ENCODE assay signal across 16 cellular contexts in the genomic region with DNA sequence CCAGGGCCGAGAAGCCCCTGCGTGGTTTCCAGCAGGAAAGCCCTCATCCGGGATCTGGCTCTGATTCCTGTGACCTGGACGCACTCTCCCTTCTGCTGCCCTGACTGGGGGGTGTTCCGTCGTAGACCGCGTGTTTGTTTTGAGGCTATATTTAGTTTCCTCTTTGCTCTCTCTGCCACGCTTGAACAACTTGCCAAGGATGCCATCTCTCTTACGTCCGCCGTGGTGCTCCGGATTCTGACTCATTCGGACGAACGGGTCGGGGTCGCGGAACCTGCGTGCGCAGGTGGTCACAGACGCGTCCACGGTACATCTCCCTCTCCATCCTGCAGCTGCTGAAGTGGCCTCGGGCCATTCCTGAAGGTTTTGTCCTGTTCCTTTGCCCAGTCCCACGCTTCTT.
"Had no signal": no experiment of that assay in that cellular context is flagged by ENCODE, and none has a peak within 500 bp of the region (broad histone marks: within the 10 kb centered on the region; RNA-seq: fewer than 3 reads in every experiment).

No MANE protein-coding gene starts in this region.

- DNase-seq: activated CD4-positive, alpha-beta T cell treated with anti-CD3 and anti-CD28 coated beads for 36 hours; activated CD4-positive, CD25-positive, alpha-beta regulatory T cell; activated CD8-positive, alpha-beta memory T cell treated with anti-CD3 and anti-CD28 coated beads for 24 hours; activated effector memory CD4-positive, alpha-beta T cell treated with Interleukin-2 at 50 U/mL for 16 hours; activated naive CD4-positive, alpha-beta T cell treated with Interleukin-2 at 50 U/mL for 16 hours; anterior cingulate cortex; dermis blood vessel endothelial cell; effector CD4-positive, alpha-beta T cell; gastrocnemius medialis; mesendoderm; natural killer cell; right lobe of liver; stimulated activated CD4-positive, alpha-beta T cell treated with anti-CD3 and anti-CD28 coated beads, Interleukin-12 subunit alpha, Interleukin-12 subunit beta, amount 100 ng/mL, for 4 hours; stimulated activated CD4-positive, alpha-beta T cell treated with anti-CD3 and anti-CD28 coated beads, Interleukin-4, amount 100 ng/mL, for 24 hours; trophoblast cell; uterus had no signal
